Comparison of ENCODE assay signal across 8 cellular contexts in the genomic region with DNA sequence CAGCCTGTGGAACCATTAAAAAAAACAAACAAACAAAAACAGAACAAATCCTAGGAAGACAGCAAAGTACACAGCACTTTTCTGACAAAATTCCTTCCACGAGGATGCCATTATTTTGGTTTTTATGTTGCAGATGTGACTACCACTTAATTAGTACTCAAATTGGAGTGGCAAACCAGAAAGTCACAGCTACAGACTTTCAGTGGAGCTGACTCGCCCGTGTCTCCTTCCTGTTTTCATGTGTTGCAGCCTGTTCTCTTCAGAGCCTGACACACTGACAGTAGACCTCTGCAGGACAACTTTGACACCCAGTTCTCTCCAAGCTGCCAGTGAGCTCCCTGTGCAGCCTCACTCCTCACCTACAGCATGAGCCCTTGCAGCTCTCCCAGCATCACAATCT. TPM values are rescaled to one million over a fixed set of nuclear protein-coding genes. Genes with fewer than 3 reads are reported as not detected.
DNase-seq lines count a peak whose midpoint lies in the region; ATAC-seq, FAIRE-seq and TF ChIP-seq lines count a peak whose summit lies in the region.
"Not testable (repeated sequence)": the region's sequence is repeated elsewhere in the genome, so short reads cannot be mapped to it uniquely, and the experiment has no call there.

No MANE protein-coding gene starts in this region.

- RAD21 ChIA-PET in GM12878 (lab: Charles Lee; ENCODE audit: unreplicated experiment): not testable (repeated sequence)

- CTCF ChIA-PET in T-cell (lab: Charles Lee); activated CD4-positive, alpha-beta memory T cell treated with anti-CD3 and anti-CD28 coated beads for 36 hours (lab: Charles Lee); GM12878 (lab: Yijun Ruan, JAX): not testable (repeated sequence)

- in situ Hi-C loops in GM12878 (cut with MboI): not testable (repeated sequence)

- H3K4me2 ChIP-seq in GM12878 (ENCODE audit: control insufficient read depth, insufficient read depth): not testable (repeated sequence)

- H3K27me3 ChIP-seq in GM12878 (replicated peaks in 1 of 2; ENCODE audit: control insufficient read depth in 2 of 2, insufficient read depth in 2 of 2, low read length in 1 of 2): not testable (repeated sequence)

- POLR2A ChIA-PET in T-cell (lab: Charles Lee); activated CD4-positive, alpha-beta memory T cell treated with anti-CD3 and anti-CD28 coated beads for 36 hours (lab: Charles Lee); GM12878 (lab: Charles Lee); naive thymus-derived CD8-positive, alpha-beta T cell (lab: Charles Lee): not testable (repeated sequence)

- not testable (repeated sequence) for H3K36me3 Mint-ChIP-seq in T-cell; activated CD4-positive, alpha-beta memory T cell treated with anti-CD3 and anti-CD28 coated beads for 36 hours; activated T-cell treated with anti-CD3 and anti-CD28 coated beads, Interleukin-2, amount 50 U/mL, for 72 hours (ENCODE audit: insufficient read depth in 2 of 2); naive thymus-derived CD8-positive, alpha-beta T cell

- H3K4me3 ChIP-seq in GM12878: not testable (repeated sequence)

- not testable (repeated sequence) for H3K79me2 ChIP-seq in GM12878 (ENCODE audit: control insufficient read depth, insufficient read depth, low read length)

- not testable (repeated sequence) for TF ChIP-seq RAD21 in GM12878 (IDR thresholded peaks at IDR 0.05; ENCODE audit: insufficient read depth, low read depth, low read length)

- not testable (repeated sequence) for H4K20me1 ChIP-seq in GM12878 (ENCODE audit: control insufficient read depth, insufficient read depth)

- SMC1A ChIA-PET in GM12878 (lab: Charles Lee; ENCODE audit: uncharacterized antibody, unreplicated experiment): not testable (repeated sequence)

- TF ChIP-seq EP300 in GM12878 (IDR thresholded peaks at IDR 0.05; ENCODE audit: borderline replicate concordance in 1 of 2, control insufficient read depth in 1 of 2, low read depth in 2 of 2, low read length in 2 of 2): not testable (repeated sequence)

- H3K9me3 Mint-ChIP-seq in T-cell; activated CD4-positive, alpha-beta memory T cell treated with anti-CD3 and anti-CD28 coated beads for 36 hours; activated T-cell treated with anti-CD3 and anti-CD28 coated beads, Interleukin-2, amount 50 U/mL, for 72 hours; naive thymus-derived CD8-positive, alpha-beta T cell: not testable (repeated sequence)

- 0% methylated on average over 3 of the region's 3 CpGs for WGBS in GM12878 (ENCODE audit: insufficient coverage, insufficient replicate concordance, low lambda C conversion rate, missing lambda C conversion rate)

- not testable (repeated sequence) for TF ChIP-seq CTCF in GM12878 (IDR thresholded peaks at IDR 0.05 in 2 of 3, conservative IDR thresholded peaks at IDR 0.05 in 1 of 3; ENCODE audit: control insufficient read depth in 2 of 3, extremely low read depth in 1 of 3, insufficient read depth in 1 of 3, low read depth in 3 of 3, low read length in 3 of 3)

- not testable (repeated sequence) for H3K9me3 ChIP-seq in KOPT-K1 (ENCODE audit: insufficient read depth, low read length, poor library complexity, severe bottlenecking); GM12878 (replicated peaks; ENCODE audit: control insufficient read depth, insufficient read depth, low read length)

- not testable (repeated sequence) for H2AFZ ChIP-seq in GM12878 (ENCODE audit: control insufficient read depth, low read depth, low read length)

- H3K4me1 Mint-ChIP-seq in T-cell; activated CD4-positive, alpha-beta memory T cell treated with anti-CD3 and anti-CD28 coated beads for 36 hours (ENCODE audit: low read depth); activated T-cell treated with anti-CD3 and anti-CD28 coated beads, Interleukin-2, amount 50 U/mL, for 72 hours (ENCODE audit: low read depth); naive thymus-derived CD8-positive, alpha-beta T cell: not testable (repeated sequence)

- DNase-seq in CD1c-positive myeloid dendritic cell (ENCODE audit: extremely low spot score) (peak; percentile 0), T-cell (peak; percentile 1 to 65 (median 20))
- DNase-seq in activated CD4-positive, alpha-beta memory T cell treated with anti-CD3 and anti-CD28 coated beads for 36 hours: peak; percentile 54
- DNase-seq in activated T-cell treated with anti-CD3 and anti-CD28 coated beads, Interleukin-2, amount 50 U/mL, for 72 hours: peak; percentile 8 to 17
- DNase-seq in GM12878 (ENCODE audit: low read depth, low spot score): not testable (repeated sequence)
- DNase-seq in naive thymus-derived CD8-positive, alpha-beta T cell: peak in 8 of 10 donors; percentile 6 to 62 (median 31)
- peak; percentile 0 to 5 (median 1) for DNase-seq in stimulated activated CD4-positive, alpha-beta T cell treated with anti-CD3 and anti-CD28 coated beads, TNF-alpha, amount 100 ng/mL, for 24 hours (ENCODE audit: low read depth in 3 of 3)

- not testable (repeated sequence) for H3K4me3 Mint-ChIP-seq in T-cell; activated CD4-positive, alpha-beta memory T cell treated with anti-CD3 and anti-CD28 coated beads for 36 hours; activated T-cell treated with anti-CD3 and anti-CD28 coated beads, Interleukin-2, amount 50 U/mL, for 72 hours
- H3K4me3 Mint-ChIP-seq in naive thymus-derived CD8-positive, alpha-beta T cell: peak overlapping the region in 2 of 10 donors; percentile 43 to 51

- H3K9ac ChIP-seq in GM12878 (ENCODE audit: control insufficient read depth, insufficient read depth, low read length): not testable (repeated sequence)

- BruUV-seq in GM12878 (replicated peaks; lab: Mats Ljungman, UMichigan): not testable (repeated sequence)

- intact Hi-C loops in activated CD4-positive, alpha-beta memory T cell treated with anti-CD3 and anti-CD28 coated beads for 36 hours (cut with micrococcal nuclease); GM12878 (cut with micrococcal nuclease; ENCODE audit: unreplicated experiment): not testable (repeated sequence)

- not testable (repeated sequence) for TF ChIP-seq POLR2A in GM12878 (IDR thresholded peaks at IDR 0.05; ENCODE audit: low read depth, low read length)

- FAIRE-seq in GM12878 (lab: Jason Lieb, UNC): not testable (repeated sequence)

- not testable (repeated sequence) for H3K36me3 ChIP-seq in KOPT-K1 (ENCODE audit: insufficient read depth, low read length); GM12878 (ENCODE audit: control insufficient read depth in 2 of 2, insufficient read depth in 2 of 2, low read length in 1 of 2)

- peak overlapping the region; percentile 28 for H3K27ac ChIP-seq in KOPT-K1 (ENCODE audit: low read depth, low read length, poor library complexity, severe bottlenecking)
- not testable (repeated sequence) for H3K27ac ChIP-seq in GM12878 (ENCODE audit: control insufficient read depth, insufficient read depth)

- not testable (repeated sequence) for H3K27me3 Mint-ChIP-seq in T-cell; activated CD4-positive, alpha-beta memory T cell treated with anti-CD3 and anti-CD28 coated beads for 36 hours; activated T-cell treated with anti-CD3 and anti-CD28 coated beads, Interleukin-2, amount 50 U/mL, for 72 hours (ENCODE audit: low read depth); naive thymus-derived CD8-positive, alpha-beta T cell

- not testable (repeated sequence) for ATAC-seq in T-cell (replicated peaks in 1 of 4); activated T-cell treated with anti-CD3 and anti-CD28 coated beads, Interleukin-2, amount 50 U/mL, for 72 hours (replicated peaks in 1 of 2); GM12878; naive thymus-derived CD8-positive, alpha-beta T cell

- H3K27ac Mint-ChIP-seq in T-cell: peak overlapping the region; percentile 77 to 82
- not testable (repeated sequence) for H3K27ac Mint-ChIP-seq in activated CD4-positive, alpha-beta memory T cell treated with anti-CD3 and anti-CD28 coated beads for 36 hours; activated T-cell treated with anti-CD3 and anti-CD28 coated beads, Interleukin-2, amount 50 U/mL, for 72 hours
- peak overlapping the region in 8 of 10 donors; percentile 8 to 84 (median 68) for H3K27ac Mint-ChIP-seq in naive thymus-derived CD8-positive, alpha-beta T cell

- not testable (repeated sequence) for H3K4me1 ChIP-seq in GM12878 (ENCODE audit: control insufficient read depth, insufficient read depth, low read length)

RNA-seq across cellular contexts. Expression of gene NPIPB4, which starts 24.4 kb away (rescaled TPM):
- total RNA-seq in T-cell (100 to 1,000 TPM; 173 to 372 (median 216) TPM), GM12878 (2014; rRNA removed) (17.7 and 21.0 TPM in 2 replicates), GM12878 (2014; rRNA removed; fragmentation: Illumina TruSeq; extraction: Trizol) (41.2 and 47.0 TPM in 2 replicates), GM12878 (2021) (67.4 and 107 TPM in 2 replicates)
- total RNA-seq in activated CD4-positive, alpha-beta memory T cell treated with anti-CD3 and anti-CD28 coated beads for 36 hours: 10 to 100 TPM; 85.2 to 92.7 TPM
- total RNA-seq in activated T-cell treated with anti-CD3 and anti-CD28 coated beads, Interleukin-2, amount 50 U/mL, for 72 hours: 100 to 1,000 TPM; 197 to 211 TPM
- 629 and 780 TPM in 2 replicates for total RNA-seq in GM12878 (2013; cell fraction: nucleolus; rRNA removed)
- polyA plus RNA-seq in GM12878 (2011; ENCODE audit: low read depth): 39.0 TPM
- polyA plus RNA-seq in GM12878 (2011; rRNA removed) (124 and 130 TPM in 2 replicates), GM12878 (2014; fragmentation: Illumina TruSeq; extraction: Trizol) (45.2 and 52.4 TPM in 2 replicates), GM12878 (2014; fragmentation: Nextera tagmentation; extraction: Ambion mirVana) (1 to 10 TPM; 1.3 to 2.5 TPM), GM12878 (2014; rRNA removed) (38.8 and 40.0 TPM in 2 replicates), GM12878 (2016; fragmentation: Nextera tagmentation; extraction: Ambion mirVana) (10 to 100 TPM; 29.1 to 42.0 TPM)
- 78.8 and 104 TPM in 2 replicates for polyA plus RNA-seq in GM12878 (2011; cell fraction: cytosol; rRNA removed)
- polyA plus RNA-seq in GM12878 (2011; cell fraction: nucleus; rRNA removed): 259 and 305 TPM in 2 replicates
- polyA plus RNA-seq in GM12878 (2012): 42.8 and 88.5 TPM in 2 replicates
- polyA minus RNA-seq in GM12878 (2011; rRNA and poly(A)+ RNA removed): 198 and 223 TPM in 2 replicates
- polyA minus RNA-seq in GM12878 (2011; cell fraction: cytosol; rRNA and poly(A)+ RNA removed): 92.6 and 102 TPM in 2 replicates
- 220 and 302 TPM in 2 replicates for polyA minus RNA-seq in GM12878 (2011; cell fraction: nucleus; rRNA and poly(A)+ RNA removed)
- total RNA-seq in naive thymus-derived CD8-positive, alpha-beta T cell: 100 to 1,000 TPM; 292 to 325 TPM
- 1 to 10 TPM; 5.2 to 6.0 (median 5.3) TPM for polyA plus RNA-seq in naive thymus-derived CD8-positive, alpha-beta T cell
